Comparison of ENCODE assay signal across 28 cellular contexts in genomic region chr1:81554108-81554507, GRCh38.
DNase-seq lines count a peak whose midpoint lies in the region; ATAC-seq, FAIRE-seq and TF ChIP-seq lines count a peak whose summit lies in the region.
"Had no signal": no experiment of that assay in that cellular context is flagged by ENCODE, and none has a peak within 500 bp of the region (broad histone marks: within the 10 kb centered on the region; RNA-seq: fewer than 3 reads in every experiment).

No MANE protein-coding gene starts in this region.

- H2BK20ac ChIP-seq in H1 (ENCODE audit: low read length), result 0 out of 2 replicates have a peak overlapping the region, but pooled peaks have one; percentile 23

- DNase-seq in DMS53 (lab: John Stamatoyannopoulos, UW), result peak; percentile 81
- DNase-seq in NCI-H526 (lab: John Stamatoyannopoulos, UW), result peak; percentile 30 to 35
- no peak for DNase-seq in H1 (ENCODE audit: low read depth in 1 of 2, low spot score in 2 of 2)
- DNase-seq in vagina (ENCODE audit: extremely low spot score in 2 of 2), result no peak
- DNase-seq in activated CD8-positive, alpha-beta memory T cell treated with anti-CD3 and anti-CD28 coated beads, Interleukin-2, amount 50 U/mL, for 48 hours, result no peak
- DNase-seq: activated CD4-positive, alpha-beta T cell treated with anti-CD3 and anti-CD28 coated beads, Interleukin-2, amount 50 U/mL, for 48 hours; activated CD8-positive, alpha-beta memory T cell treated with anti-CD3 and anti-CD28 coated beads, Interleukin-2, amount 50 U/mL, for 4 hours; C1 segment of cervical spinal cord; Calu3; caudate nucleus; glutamatergic neuron; HFFc6; KG1; kidney; mucosa of descending colon; nephron progenitor cell; pancreas; PC-3; right cardiac atrium; Right ventricle myocardium superior; stimulated activated CD4-positive, alpha-beta T cell treated with anti-CD3 and anti-CD28 coated beads, Interleukin-12 subunit alpha, Interleukin-12 subunit beta, amount 100 ng/mL, for 4 hours; stimulated activated CD4-positive, alpha-beta T cell treated with anti-CD3 and anti-CD28 coated beads, Interleukin-4, amount 100 ng/mL, for 4 hours; stimulated activated naive CD4-positive, alpha-beta T cell; uterus had no signal

- no peaks in the 10 kb centered on the region for H3K36me3 ChIP-seq in H1 (ENCODE audit: control insufficient read depth in 2 of 4, insufficient read depth in 4 of 4, low read length in 3 of 4)
- no peaks in the 10 kb centered on the region for H3K36me3 ChIP-seq in vagina
- H3K36me3 ChIP-seq: ascending aorta, pancreas, uterus had no signal

- no peak overlapping the region for H2AK5ac ChIP-seq in H1 (ENCODE audit: low read depth, low read length)

- no peak overlapping the region for H3K9ac ChIP-seq in H1 (replicated peaks in 1 of 4; ENCODE audit: extremely low read depth in 1 of 4, low read depth in 3 of 4, low read length in 3 of 4)

- H3K79me1 ChIP-seq in H1 (ENCODE audit: low read depth, low read length), result no peaks in the 10 kb centered on the region

- no peak overlapping the region for H3K23ac ChIP-seq in H1 (ENCODE audit: insufficient read length)

- no peak overlapping the region for H3K56ac ChIP-seq in H1 (replicated peaks; ENCODE audit: insufficient read length, low read depth, low read length)

- TF ChIP-seq POLR2A in H1 (IDR thresholded peaks at IDR 0.05; ENCODE audit: control extremely low read depth in 1 of 2, low read depth in 2 of 2, low read length in 2 of 2), result no peak
- no peak for TF ChIP-seq POLR2A in vagina (IDR thresholded peaks at IDR 0.05)

- intact Hi-C loops in vagina (cut with DNase I), result no loop called here

- no peaks in the 10 kb centered on the region for H4K20me1 ChIP-seq in H1 (replicated peaks in 1 of 2; ENCODE audit: control insufficient read depth in 1 of 2, insufficient read depth in 2 of 2, low read length in 2 of 2)

- H4K8ac ChIP-seq in H1 (ENCODE audit: extremely low read depth, insufficient read depth, low read length), result no peak overlapping the region

- H3K27ac ChIP-seq in H1 (ENCODE audit: low read depth, low read length) (no peak overlapping the region), vagina (no peak overlapping the region)
- H3K27ac ChIP-seq: ascending aorta, pancreas, uterus had no signal

- no peak overlapping the region for H3K4me3 ChIP-seq in H1 (ENCODE audit: extremely low read depth in 1 of 4, insufficient read depth in 2 of 4, low read depth in 3 of 4, low read length in 4 of 4)
- no peak overlapping the region for H3K4me3 ChIP-seq in vagina
- H3K4me3 ChIP-seq: ascending aorta, mucosa of descending colon, pancreas, uterus had no signal

- no peak overlapping the region for H4K91ac ChIP-seq in H1 (replicated peaks; ENCODE audit: insufficient read length, low read length)

- POLR2A ChIA-PET in H1 (lab: Charles Lee; ENCODE audit: partially characterized antibody), result no interaction called here

- 78% methylated on average over 2 of the region's 2 CpGs; no CpG with 5 or more reads in 1 of the 2 experiments for WGBS in H1 (ENCODE audit: extremely low coverage in 1 of 2, insufficient coverage in 1 of 2, insufficient read length in 1 of 2, insufficient replicate concordance in 2 of 2, low coverage in 1 of 2, low lambda C conversion rate in 2 of 2, missing lambda C conversion rate in 1 of 2), 2 experiments

- H3K4me2 ChIP-seq in H1 (ENCODE audit: insufficient read depth in 1 of 2, low read depth in 2 of 2, low read length in 2 of 2), result no peak overlapping the region

- ATAC-seq in HG03521 (IDR thresholded peaks at IDR 0.05; ENCODE audit: unreplicated experiment) (peak; percentile 31), HG03439 (IDR thresholded peaks at IDR 0.05; ENCODE audit: unreplicated experiment) (no peak)
- ATAC-seq: activated T-helper 17 cell treated with anti-CD3 and anti-CD28 coated beads, Interleukin-2, amount 50 U/mL, for 72 hours; mucosa of descending colon; pancreas; PC-3; right cardiac atrium had no signal

- no peak for TF ChIP-seq RAD21 in H1 (IDR thresholded peaks at IDR 0.05 in 1 of 2, conservative IDR thresholded peaks at IDR 0.05 in 1 of 2; ENCODE audit: low read depth in 2 of 2, low read length in 2 of 2)

- H3K23me2 ChIP-seq in H1 (ENCODE audit: low read depth, low read length), result no peaks in the 10 kb centered on the region

- CTCF ChIA-PET in H1 (lab: Charles Lee; ENCODE audit: partially characterized antibody), result interaction anchor here (1.4 kb wide), 1 partner anchor 16 kb away, joined by 4 read pairs; no protein-coding TSS in a partner anchor

- H2BK15ac ChIP-seq in H1 (ENCODE audit: low read length), result no peak overlapping the region

- H3K27me3 ChIP-seq in H1 (replicated peaks in 1 of 4; ENCODE audit: control insufficient read depth in 3 of 4, extremely low read depth in 1 of 4, insufficient read depth in 3 of 4, low read length in 3 of 4), result no peaks in the 10 kb centered on the region
- no peaks in the 10 kb centered on the region for H3K27me3 ChIP-seq in vagina
- H3K27me3 ChIP-seq: ascending aorta, pancreas, uterus had no signal

- TF ChIP-seq EP300 in H1 (IDR thresholded peaks at IDR 0.05; ENCODE audit: borderline replicate concordance in 1 of 2, low read depth in 2 of 2, low read length in 2 of 2), result no peak

- no peak overlapping the region for H3K18ac ChIP-seq in H1 (ENCODE audit: extremely low read depth, low read length)

- no peak overlapping the region for H2BK12ac ChIP-seq in H1 (ENCODE audit: low read depth, low read length)

- peaks cover 0 to 16% (median 2%) of the 10 kb centered on the region in 4 experiments; a peak in 2 of 7 replicates for H3K4me1 ChIP-seq in H1 (replicated peaks in 1 of 4; ENCODE audit: control insufficient read depth in 3 of 4, insufficient read depth in 4 of 4, low read length in 3 of 4)
- H3K4me1 ChIP-seq in vagina, result peaks cover 4% of the 10 kb centered on the region
- H3K4me1 ChIP-seq: ascending aorta, pancreas, uterus had no signal

- H3K4ac ChIP-seq in H1 (replicated peaks; ENCODE audit: insufficient read length, low read depth, low read length), result no peak overlapping the region

- no peak overlapping the region for H3K14ac ChIP-seq in H1 (ENCODE audit: insufficient read length)

- TF ChIP-seq CTCF in H1 (IDR thresholded peaks at IDR 0.05; ENCODE audit: control extremely low read depth in 1 of 3, insufficient read depth in 1 of 3, low read depth in 1 of 3, low read length in 3 of 3), result no peak
- no peak for TF ChIP-seq CTCF in vagina (IDR thresholded peaks at IDR 0.05)

- no peak overlapping the region for H2BK120ac ChIP-seq in H1 (replicated peaks; ENCODE audit: low read depth, low read length)

- no peaks in the 10 kb centered on the region for H3K79me2 ChIP-seq in H1 (ENCODE audit: control insufficient read depth in 1 of 2, insufficient read depth in 2 of 2, low read length in 2 of 2)

- FAIRE-seq in H1 (lab: Jason Lieb, UNC), result no peak
- FAIRE-seq: kidney, pancreas had no signal

- no peak overlapping the region for H2BK5ac ChIP-seq in H1 (ENCODE audit: low read depth, low read length)

- H3K9me3 ChIP-seq in H1 (ENCODE audit: insufficient read depth in 2 of 2, low read depth in 1 of 2, low read length in 1 of 2), result no peaks in the 10 kb centered on the region
- H3K9me3 ChIP-seq in vagina, result no peaks in the 10 kb centered on the region
- H3K9me3 ChIP-seq: ascending aorta, mucosa of descending colon, pancreas, uterus had no signal

- H2AFZ ChIP-seq in H1 (ENCODE audit: low read length), result no peak overlapping the region

- no peak overlapping the region for H4K5ac ChIP-seq in H1 (ENCODE audit: insufficient read length, low read depth, low read length)

TF ChIP-seq in H1, 55 proteins besides CTCF, POLR2A, EP300 and RAD21 (continues in another document):
- TF ChIP-seq E2F6 (IDR thresholded peaks at IDR 0.05) (no peak), RBBP5 (IDR thresholded peaks at IDR 0.05; ENCODE audit: borderline replicate concordance, low read depth, low read length) (no peak)

Comparison
In these comparisons a context has a peak if more than half of its experiments do, and no peak if none do; other contexts are left out.
1. DNase-seq: peak in DMS53 (single experiment) and NCI-H526 (2 of 2); none in H1 (0 of 2), vagina (0 of 2) and activated CD8-positive, alpha-beta memory T cell treated with anti-CD3 and anti-CD28 coated beads, Interleukin-2, amount 50 U/mL, for 48 hours (single experiment).